Comparison of ENCODE assay signal across 8 cellular contexts in the genomic region with DNA sequence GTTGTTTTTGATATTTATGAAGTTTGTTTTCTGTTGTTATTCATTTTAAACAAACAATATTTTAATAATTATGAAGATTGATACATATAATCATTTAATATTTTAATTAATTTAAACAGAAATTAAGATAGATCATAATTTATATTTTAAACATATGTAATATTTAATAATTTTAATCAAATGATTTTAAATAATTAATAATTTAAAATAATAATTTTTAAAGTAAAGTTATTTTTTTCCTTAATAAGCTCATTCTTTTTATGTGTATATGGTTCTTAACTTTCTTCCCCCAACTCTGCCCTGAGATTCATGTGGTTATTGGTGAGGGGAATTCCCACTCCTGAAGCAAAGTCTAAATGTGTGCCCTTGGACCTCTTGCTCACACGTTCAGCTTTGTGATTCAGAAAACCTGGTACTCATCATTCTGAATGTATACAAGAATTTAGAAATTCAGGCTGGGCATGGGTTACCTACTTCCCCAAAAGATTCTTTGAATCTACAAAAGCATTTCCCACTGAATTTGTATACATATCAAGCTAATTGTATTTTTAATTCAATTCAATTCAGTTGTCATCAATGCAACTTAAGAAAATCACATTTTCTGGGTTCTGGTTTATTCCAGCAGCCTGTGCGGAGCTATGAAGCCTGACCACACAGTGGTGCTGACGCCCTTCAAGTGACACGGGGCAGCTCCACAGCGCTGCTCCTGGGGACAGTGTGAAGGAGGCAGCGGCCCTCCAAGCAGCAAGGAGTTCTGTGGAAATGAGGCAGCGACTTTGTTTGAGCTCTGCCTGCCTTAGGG.
DNase-seq lines count a peak whose midpoint lies in the region; ATAC-seq and TF ChIP-seq lines count a peak whose summit lies in the region.

No MANE protein-coding gene starts in this region.

- no peak for TF ChIP-seq POLR2A in erythroblast (IDR thresholded peaks at IDR 0.05; ENCODE audit: low read length)

- DNase-seq in D341Med (ENCODE audit: low spot score) (peak; percentile 87), GM19238 (ENCODE audit: insufficient read length, low spot score) (peak; percentile 44), NCI-H510A treated with DMSO at 0.1 percent for 48 hours (lab: John Stamatoyannopoulos, UW) (peak; percentile 38), erythroblast (lab: John Stamatoyannopoulos, UW) (peak; percentile 29), myocyte (ENCODE audit: low read depth) (peak; percentile 85), ureter (ENCODE audit: low spot score) (peak; percentile 75)
- peak; percentile 23 for DNase-seq in activated CD4-positive, alpha-beta T cell treated with anti-CD3 and anti-CD28 coated beads, Interleukin-2, amount 50 U/mL, for 1 hour

- peak; percentile 98 for ATAC-seq in HG03135 (IDR thresholded peaks at IDR 0.05; ENCODE audit: unreplicated experiment)

Comparison
In these comparisons a context has a peak if more than half of its experiments do, and no peak if none do; other contexts are left out.
1. Peak in every context shown above with its lines: DNase-seq and ATAC-seq.
2. DNase-seq: peak in every context shown above with its lines; median percentile 87 in D341Med; 85 in myocyte; 75 in ureter; 44 in GM19238; 38 in NCI-H510A treated with DMSO at 0.1 percent for 48 hours; 29 in erythroblast; 23 in activated CD4-positive, alpha-beta T cell treated with anti-CD3 and anti-CD28 coated beads, Interleukin-2, amount 50 U/mL, for 1 hour.